ENCODE assay signal across 19 cellular contexts in genomic region chr19:30686911-30687566, GRCh38.
"Had no signal": no experiment of that assay in that cellular context is flagged by ENCODE, and none has a peak within 500 bp of the region (broad histone marks: within the 10 kb centered on the region; RNA-seq: fewer than 3 reads in every experiment).

No MANE protein-coding gene starts in this region.

- H3K4me3 Mint-ChIP-seq: natural killer cell treated with Interleukin-12 subunit alpha and Interleukin-12 subunit beta and Interleukin-15 and Interleukin-18, amount 100 ng/mL, for 72 hours; T-helper 2 cell treated with Interferon-gamma antibody and Interleukin-4, amounts not matched to agents 5 μg/mL and 100 μg/mL, for 36 hours had no signal

- DNase-seq: activated CD4-positive, alpha-beta T cell treated with anti-CD3 and anti-CD28 coated beads, Interleukin-2, amount 50 U/mL, for 4 hours; activated CD4-positive, CD25-positive, alpha-beta regulatory T cell treated with anti-CD3 and anti-CD28 coated beads, Interleukin-2, amount 50 U/mL, for 72 hours; activated T-cell treated with anti-CD3 and anti-CD28 coated beads, Interleukin-2, amount 50 U/mL, for 1 hour; amniotic stem cell; brain microvascular endothelial cell; cerebellar nuclear complex; dermis blood vessel endothelial cell; esophagus squamous epithelium; foreskin keratinocyte; psoas muscle; right lobe of liver; stimulated activated CD4-positive, alpha-beta T cell treated with anti-CD3 and anti-CD28 coated beads, Interleukin-12 subunit alpha, Interleukin-12 subunit beta, amount 100 ng/mL, for 4 hours; stimulated activated naive CD4-positive, alpha-beta T cell; SW 1271 had no signal

- H3K36me3 ChIP-seq: brain microvascular endothelial cell, esophagus squamous epithelium, right lobe of liver, upper lobe of left lung had no signal

- H3K27ac ChIP-seq: brain microvascular endothelial cell, esophagus squamous epithelium, foreskin keratinocyte, psoas muscle, right lobe of liver, upper lobe of left lung had no signal

- H3K27me3 ChIP-seq: upper lobe of left lung had no signal

- H3K9me3 Mint-ChIP-seq: activated naive CD4-positive, alpha-beta T cell treated with anti-CD3 and anti-CD28 coated beads, Interleukin-2, amount 50 U/mL, for 72 hours; natural killer cell treated with Interleukin-12 subunit alpha and Interleukin-12 subunit beta and Interleukin-15 and Interleukin-18, amount 100 ng/mL, for 72 hours; T-helper 2 cell treated with Interferon-gamma antibody and Interleukin-4, amounts not matched to agents 5 μg/mL and 100 μg/mL, for 36 hours had no signal

- H3K36me3 Mint-ChIP-seq: activated naive CD4-positive, alpha-beta T cell treated with anti-CD3 and anti-CD28 coated beads, Interleukin-2, amount 50 U/mL, for 72 hours; natural killer cell treated with Interleukin-12 subunit alpha and Interleukin-12 subunit beta and Interleukin-15 and Interleukin-18, amount 100 ng/mL, for 72 hours had no signal

- H3K27ac Mint-ChIP-seq: activated naive CD4-positive, alpha-beta T cell treated with anti-CD3 and anti-CD28 coated beads, Interleukin-2, amount 50 U/mL, for 72 hours; natural killer cell treated with Interleukin-12 subunit alpha and Interleukin-12 subunit beta and Interleukin-15 and Interleukin-18, amount 100 ng/mL, for 72 hours; T-helper 2 cell treated with Interferon-gamma antibody and Interleukin-4, amounts not matched to agents 5 μg/mL and 100 μg/mL, for 36 hours had no signal

- H3K4me3 ChIP-seq: esophagus squamous epithelium, lung, psoas muscle, right lobe of liver, upper lobe of left lung had no signal

- H3K4me1 ChIP-seq: foreskin keratinocyte, right lobe of liver had no signal

- H3K9me3 ChIP-seq: esophagus squamous epithelium, psoas muscle, right lobe of liver, upper lobe of left lung had no signal

- ATAC-seq: activated naive CD4-positive, alpha-beta T cell treated with anti-CD3 and anti-CD28 coated beads, Interleukin-2, amount 50 U/mL, for 72 hours; foreskin keratinocyte; natural killer cell treated with Interleukin-12 subunit alpha and Interleukin-12 subunit beta and Interleukin-15 and Interleukin-18, amount 100 ng/mL, for 72 hours; psoas muscle; right lobe of liver had no signal
